In genomic region chr17:39782481-39782880, GRCh38 we compare ENCODE assay signal across 1 cellular context.
TF ChIP-seq lines count a peak whose summit lies in the region.

No MANE protein-coding gene starts in this region.

TF ChIP-seq in HepG2, 621 proteins besides CTCF, POLR2A, EP300 and RAD21:
- no peak for TF ChIP-seq DDIT3 (CRISPR knock-in tag; IDR thresholded peaks at IDR 0.05)
- no peak for TF ChIP-seq ZNF558 (CRISPR knock-in tag; IDR thresholded peaks at IDR 0.05; ENCODE audit: borderline replicate concordance)
TF ChIP-seq in HepG2: peak in this region for 0.
